In the genomic region with DNA sequence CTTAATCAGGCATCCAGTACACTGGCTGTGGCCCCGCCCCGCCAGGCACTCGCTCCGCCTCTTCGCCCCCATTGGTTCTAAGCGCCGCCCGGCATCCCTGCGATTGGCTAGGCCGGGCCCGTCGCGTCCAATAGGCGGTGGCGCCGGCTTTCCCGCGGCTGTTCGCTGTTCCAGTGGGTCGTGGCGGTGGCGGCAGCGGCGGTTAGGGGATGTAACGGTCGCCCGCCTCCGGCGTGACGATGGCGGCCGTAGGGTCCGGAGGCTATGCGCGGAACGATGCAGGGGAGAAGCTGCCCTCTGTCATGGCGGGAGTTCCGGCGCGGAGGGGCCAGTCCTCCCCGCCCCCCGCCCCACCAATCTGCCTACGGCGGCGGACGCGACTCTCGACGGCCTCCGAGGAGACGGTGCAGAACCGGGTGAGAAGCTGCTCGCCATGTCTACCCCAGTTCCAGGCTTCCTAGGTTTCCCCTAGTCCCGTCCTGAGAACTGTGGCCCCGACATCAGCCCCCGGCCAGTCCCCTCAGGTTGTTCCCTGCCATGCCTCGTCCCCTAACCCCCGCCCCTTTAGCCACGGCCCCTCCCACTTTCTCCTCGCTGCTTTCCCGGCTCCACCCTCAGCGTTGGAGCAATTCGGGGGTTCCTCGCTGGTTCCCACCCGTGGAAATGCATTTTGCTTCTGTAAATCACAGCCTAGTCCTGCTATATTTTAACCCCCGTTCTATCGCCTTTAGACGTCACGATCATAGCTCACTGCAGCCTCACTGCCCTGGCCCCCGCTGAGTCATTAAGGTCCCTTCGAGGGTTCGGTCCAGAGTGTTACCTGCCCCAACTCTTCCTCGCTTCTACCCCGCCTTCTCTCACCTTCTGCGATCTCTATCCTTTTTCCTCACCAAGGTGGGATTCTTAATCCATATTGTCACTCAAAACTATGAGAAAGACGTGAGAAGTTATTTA, we compare ENCODE assay signal across 8 cellular contexts. TPM values are rescaled to one million over a fixed set of nuclear protein-coding genes. Genes with fewer than 3 reads are reported as not detected.
DNase-seq lines count a peak whose midpoint lies in the region; ATAC-seq, FAIRE-seq and TF ChIP-seq lines count a peak whose summit lies in the region.

A gene (plus strand): TSS at position 165 of the 954 bp plus-strand sequence. CDS start 75 bp downstream, at position 240.

- H4K20me1 ChIP-seq in SU-DHL-6 (ENCODE audit: low read depth, low read length), result no peaks in the 10 kb centered on the region; the same call in 1 of the 2 replicates

- peak within 1 kb of the TSS; percentile 94 for H3K27ac ChIP-seq in SU-DHL-6 (ENCODE audit: low read depth, low read length)

- TF ChIP-seq CTCF in SU-DHL-6 (IDR thresholded peaks at IDR 0.05; ENCODE audit: insufficient read depth, low read length, poor library complexity, severe bottlenecking) (no peak), progenitor cell of endocrine pancreas (IDR thresholded peaks at IDR 0.05; ENCODE audit: unreplicated experiment) (peak; percentile 0)

- no peaks in the 10 kb centered on the region for H3K9me3 ChIP-seq in SU-DHL-6 (ENCODE audit: insufficient read depth, low read length)

- no peaks in the 10 kb centered on the region for H3K27me3 ChIP-seq in SU-DHL-6 (ENCODE audit: low read length)

- H3K9me3 Mint-ChIP-seq in activated naive CD8-positive, alpha-beta T cell treated with anti-CD3 and anti-CD28 coated beads for 36 hours, result no peaks in the 10 kb centered on the region
- H3K9me3 Mint-ChIP-seq in progenitor cell of endocrine pancreas (ENCODE audit: low read depth), result no peaks in the 10 kb centered on the region

- no peaks in the 10 kb centered on the region for H3K36me3 ChIP-seq in SU-DHL-6 (ENCODE audit: low read length)

- H2AFZ ChIP-seq in SU-DHL-6 (ENCODE audit: low read depth, low read length, severe bottlenecking), result peak within 1 kb of the TSS; percentile 84

- H3F3A ChIP-seq in SU-DHL-6 (ENCODE audit: insufficient read depth), result peaks cover 14% of the 10 kb centered on the region

- no peaks in the 10 kb centered on the region for H3K27me3 Mint-ChIP-seq in activated naive CD8-positive, alpha-beta T cell treated with anti-CD3 and anti-CD28 coated beads for 36 hours
- no peaks in the 10 kb centered on the region for H3K27me3 Mint-ChIP-seq in progenitor cell of endocrine pancreas

- peak within 1 kb of the TSS; percentile 98 for H3K4me3 Mint-ChIP-seq in activated naive CD8-positive, alpha-beta T cell treated with anti-CD3 and anti-CD28 coated beads for 36 hours
- H3K4me3 Mint-ChIP-seq in progenitor cell of endocrine pancreas (ENCODE audit: low read depth), result peak within 1 kb of the TSS; percentile 97

- peaks cover 2% of the 10 kb centered on the region for H3K36me3 Mint-ChIP-seq in activated naive CD8-positive, alpha-beta T cell treated with anti-CD3 and anti-CD28 coated beads for 36 hours
- no peaks in the 10 kb centered on the region for H3K36me3 Mint-ChIP-seq in progenitor cell of endocrine pancreas (ENCODE audit: insufficient read depth)

- no peak for FAIRE-seq in GM12891 (lab: Jason Lieb, UNC)
- peak; percentile 42 for FAIRE-seq in urothelium cell line (lab: Jason Lieb, UNC)

- DNase-seq in GM12891 (ENCODE audit: insufficient read length, low spot score) (peak; percentile 97), NCI-H1417 treated with DMSO at 0.1 percent for 48 hours (lab: John Stamatoyannopoulos, UW) (peak; percentile 95), cardiac septum (ENCODE audit: low spot score) (peak; percentile 96), progenitor cell of endocrine pancreas (ENCODE audit: low spot score, unreplicated experiment) (peak; percentile 92), urothelium cell line (ENCODE audit: low spot score) (peak; percentile 97)
- peak; percentile 95 for DNase-seq in activated naive CD8-positive, alpha-beta T cell treated with anti-CD3 and anti-CD28 coated beads for 36 hours

- H3K4me3 ChIP-seq in SU-DHL-6 (ENCODE audit: insufficient read depth, low read length, poor library complexity, severe bottlenecking), result peak within 1 kb of the TSS; percentile 77

- H3K4me1 Mint-ChIP-seq in activated naive CD8-positive, alpha-beta T cell treated with anti-CD3 and anti-CD28 coated beads for 36 hours, result peaks cover 26% of the 10 kb centered on the region
- H3K4me1 Mint-ChIP-seq in progenitor cell of endocrine pancreas (ENCODE audit: low read depth), result peaks cover 24% of the 10 kb centered on the region

- H3K4me2 ChIP-seq in SU-DHL-6 (ENCODE audit: low read depth, low read length, poor library complexity, severe bottlenecking), result peak within 1 kb of the TSS; percentile 81

- peak within 1 kb of the TSS; percentile 92 for H3K9ac ChIP-seq in SU-DHL-6 (ENCODE audit: low read length)

- H3K79me2 ChIP-seq in SU-DHL-6 (ENCODE audit: insufficient read depth, low read length), result peaks cover 49% of the 10 kb centered on the region

- H3K9me2 ChIP-seq in SU-DHL-6 (replicated peaks; ENCODE audit: insufficient read depth, low read length), result no peaks in the 10 kb centered on the region

- peak; percentile 73 for ATAC-seq in HG02763 (IDR thresholded peaks at IDR 0.05; ENCODE audit: unreplicated experiment)

- TF ChIP-seq POLR2A in GM12891 (IDR thresholded peaks at IDR 0.05; ENCODE audit: low read depth, low read length), result 0 out of 2 replicates have a peak, but pooled peaks have one; percentile 1

- intact Hi-C loops in cardiac septum (cut with DNase I), result loop anchor here (2.0 to 5.0 kb wide), 2 partner anchors 60 to 117 kb away; a partner anchor contains a TSS

- H3K27ac Mint-ChIP-seq in activated naive CD8-positive, alpha-beta T cell treated with anti-CD3 and anti-CD28 coated beads for 36 hours, result peak within 1 kb of the TSS; percentile 97
- H3K27ac Mint-ChIP-seq in progenitor cell of endocrine pancreas, result peak within 1 kb of the TSS; percentile 100

TF ChIP-seq in GM12891, 5 proteins besides CTCF, POLR2A, EP300 and RAD21:
- TF ChIP-seq POU2F2 (IDR thresholded peaks at IDR 0.05; ENCODE audit: low read depth, low read length) (peak; percentile 1; the same call in 1 of the 2 replicates), POLR2AphosphoS5 (IDR thresholded peaks at IDR 0.05; ENCODE audit: low read depth, low read length) (no peak; the same call in 1 of the 2 replicates)

RNA-seq across cellular contexts. Expression of the gene that starts here (rescaled TPM):
- 5.0 TPM for polyA plus RNA-seq in GM12891 (2012; ENCODE audit: low read depth, missing spikeins)
- 10 to 100 TPM; 19.1 to 20.4 TPM for total RNA-seq in activated naive CD8-positive, alpha-beta T cell treated with anti-CD3 and anti-CD28 coated beads for 36 hours
- total RNA-seq in cardiac septum, result 6.1 TPM
- total RNA-seq in progenitor cell of endocrine pancreas, result 9.2 and 10.6 TPM in 2 replicates

Comparison
In these comparisons a context has a peak if more than half of its experiments do, and no peak if none do; other contexts are left out.
1. Peak in every context shown above with its lines: DNase-seq, ATAC-seq, H3K4me3 ChIP-seq and H3K27ac ChIP-seq.